ENCODE assay signal across 8 cellular contexts in the genomic region with DNA sequence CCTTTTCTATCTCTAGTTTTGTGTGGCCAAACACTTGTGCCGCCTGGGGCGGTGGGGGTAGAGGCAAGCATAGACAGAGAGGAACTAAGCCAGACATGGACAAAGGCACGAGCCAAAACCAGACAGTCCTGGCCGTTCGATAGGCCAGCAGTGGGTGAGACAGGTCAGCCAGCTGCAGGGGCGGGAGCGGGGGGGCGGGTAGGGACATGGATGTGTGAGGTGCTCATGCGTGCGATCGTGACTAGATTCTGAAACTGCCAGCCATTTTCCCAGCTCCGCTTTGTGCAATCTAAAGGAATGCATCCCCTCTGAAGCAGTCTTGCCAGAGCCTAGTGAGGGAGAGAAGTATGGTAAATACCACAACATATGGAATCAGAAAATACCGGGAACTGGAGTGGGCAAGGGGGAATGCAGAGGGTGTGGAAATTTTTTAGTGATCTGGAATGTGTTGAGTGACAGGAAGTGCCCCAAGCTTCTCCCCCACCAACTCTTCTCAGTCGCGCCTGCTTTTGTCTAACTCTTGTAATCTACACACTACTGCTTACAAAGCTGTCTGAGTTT.
DNase-seq lines count a peak whose midpoint lies in the region; ATAC-seq and TF ChIP-seq lines count a peak whose summit lies in the region.

No MANE protein-coding gene starts in this region.

- CTCF ChIA-PET in activated B cell treated with CpG ODN at 0.5 μM for 24 hours (lab: Charles Lee) = interaction anchor here (1.3 kb wide), 1 partner anchor 36 kb away, joined by 3 read pairs; no protein-coding TSS in a partner anchor

- peak overlapping the region; percentile 75 for H3K27ac Mint-ChIP-seq in activated B cell treated with CpG ODN at 0.5 μM for 24 hours

- no peaks in the 10 kb centered on the region for H3K27me3 Mint-ChIP-seq in activated B cell treated with CpG ODN at 0.5 μM for 24 hours

- ATAC-seq in HG02759 (IDR thresholded peaks at IDR 0.05; ENCODE audit: unreplicated experiment) (peak; percentile 59), activated B cell treated with CpG ODN at 0.5 μM for 24 hours (ENCODE audit: low read depth) (peak; percentile 54), HG02973 (IDR thresholded peaks at IDR 0.05; ENCODE audit: unreplicated experiment) (no peak)

- H3K4me3 Mint-ChIP-seq in activated B cell treated with CpG ODN at 0.5 μM for 24 hours = peak overlapping the region; percentile 91

- POLR2A ChIA-PET in activated B cell treated with CpG ODN at 0.5 μM for 24 hours (lab: Charles Lee) = interaction anchor here (0.6 kb wide), 1 partner anchor 111 kb away, joined by 3 read pairs; no protein-coding TSS in a partner anchor

- H3K4me1 Mint-ChIP-seq in activated B cell treated with CpG ODN at 0.5 μM for 24 hours = peaks cover 29% of the 10 kb centered on the region

- peak; percentile 68 for DNase-seq in GDM1 (lab: John Stamatoyannopoulos, UW)
- DNase-seq in NCI-H2107 (lab: John Stamatoyannopoulos, UW) = peak; percentile 43
- peak; percentile 20 for DNase-seq in activated B cell treated with CpG ODN at 0.5 μM for 24 hours
- DNase-seq in dedifferentiated amniotic fluid mesenchymal stem cell (ENCODE audit: extremely low spot score) = peak; percentile 92
- DNase-seq in left kidney (ENCODE audit: low read depth, low spot score) = peak; percentile 97
- DNase-seq in stimulated activated CD4-positive, alpha-beta T cell treated with anti-CD3 and anti-CD28 coated beads, Interleukin-15, amount 100 ng/mL, for 48 hours (ENCODE audit: low read depth in 2 of 2) = peak; percentile 11 to 26

- intact Hi-C loops in activated B cell treated with CpG ODN at 0.5 μM for 24 hours (cut with micrococcal nuclease) = no loop called here

- TF ChIP-seq CTCF in activated B cell treated with CpG ODN at 0.5 μM for 24 hours (IDR thresholded peaks at IDR 0.05) = no peak

- H3K36me3 Mint-ChIP-seq in activated B cell treated with CpG ODN at 0.5 μM for 24 hours (ENCODE audit: low read depth) = peaks cover 3% of the 10 kb centered on the region

- no peaks in the 10 kb centered on the region for H3K9me3 Mint-ChIP-seq in activated B cell treated with CpG ODN at 0.5 μM for 24 hours

Comparison
In these comparisons a context has a peak if more than half of its experiments do, and no peak if none do; other contexts are left out.
1. DNase-seq: peak in every context shown above with its lines; median percentile 97 in left kidney; 92 in dedifferentiated amniotic fluid mesenchymal stem cell; 68 in GDM1; 43 in NCI-H2107; 20 in activated B cell treated with CpG ODN at 0.5 μM for 24 hours; 18 in stimulated activated CD4-positive, alpha-beta T cell treated with anti-CD3 and anti-CD28 coated beads, Interleukin-15, amount 100 ng/mL, for 48 hours.